ENCODE assay signal across 1 cellular context in the genomic region with DNA sequence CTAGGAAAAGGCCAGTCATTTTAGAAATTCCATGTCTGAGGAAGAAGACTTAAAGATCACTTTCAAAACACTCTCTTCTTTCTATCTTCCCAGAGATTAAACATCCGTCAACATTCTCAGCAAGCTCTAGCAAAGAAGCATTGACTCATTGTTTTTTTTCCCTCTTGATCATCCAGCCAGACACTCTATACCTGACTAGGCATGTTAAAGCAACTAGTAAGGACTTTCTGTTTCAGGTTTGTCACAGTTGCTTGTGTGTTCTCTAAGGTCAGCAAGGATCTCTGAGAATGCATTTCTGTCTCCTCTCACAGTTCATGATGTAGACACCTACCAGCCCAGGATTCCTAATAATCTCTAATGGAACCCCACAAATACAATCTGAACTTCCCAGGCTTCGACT.
TF ChIP-seq lines count a peak whose summit lies in the region.

No MANE protein-coding gene starts in this region.

TF ChIP-seq in A549, 52 proteins besides CTCF, POLR2A, EP300 and RAD21 (continued from another document):
- no peak for TF ChIP-seq REST (IDR thresholded peaks at IDR 0.05)
- no peak for TF ChIP-seq NR3C1 (IDR thresholded peaks at IDR 0.05)
- no peak for TF ChIP-seq SREBF2 (IDR thresholded peaks at IDR 0.05)
TF ChIP-seq in A549: peak in this region for 0.
